Comparison of ENCODE assay signal across 12 cellular contexts in the genomic region with DNA sequence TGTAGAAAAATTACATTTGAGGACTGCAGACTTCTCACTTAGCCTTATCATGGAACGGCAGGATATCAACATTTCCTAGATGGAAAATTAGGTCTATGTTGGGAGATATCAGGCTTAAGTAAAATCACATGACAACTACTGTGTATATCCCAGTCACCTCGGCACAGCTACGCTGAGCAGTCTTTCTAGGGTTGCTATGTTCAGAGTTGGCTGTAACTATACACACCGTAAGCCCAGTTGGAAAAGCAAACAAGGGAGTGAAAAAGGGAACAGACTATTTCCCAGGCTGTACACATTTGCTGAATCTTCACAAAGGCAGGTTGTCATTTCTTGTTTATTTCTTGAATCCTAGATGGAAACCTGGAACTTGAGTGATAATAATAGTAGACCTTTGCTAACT.
DNase-seq lines count a peak whose midpoint lies in the region; ATAC-seq, FAIRE-seq and TF ChIP-seq lines count a peak whose summit lies in the region.
"Had no signal": no experiment of that assay in that cellular context is flagged by ENCODE, and none has a peak within 500 bp of the region (broad histone marks: within the 10 kb centered on the region; RNA-seq: fewer than 3 reads in every experiment).

No MANE protein-coding gene starts in this region.

- no peak for TF ChIP-seq POLR2A in testis (IDR thresholded peaks at IDR 0.05)

- H3K27ac Mint-ChIP-seq in WTC11 = no peak overlapping the region

- H3K27ac ChIP-seq in hepatocyte (no peak overlapping the region), testis (no peak overlapping the region)

- H3K27me3 ChIP-seq in hepatocyte (no peaks in the 10 kb centered on the region), testis (no peaks in the 10 kb centered on the region)
- H3K27me3 ChIP-seq: BE2C had no signal

- H2AFZ ChIP-seq in hepatocyte = no peak overlapping the region

- no peaks in the 10 kb centered on the region for H3K79me2 ChIP-seq in hepatocyte

- CTCF ChIA-PET in WTC11 (lab: Charles Lee) = no interaction called here

- peaks cover 6% of the 10 kb centered on the region for H3K27me3 Mint-ChIP-seq in WTC11 (ENCODE audit: low read depth)

- H3K9me2 ChIP-seq in hepatocyte (replicated peaks; ENCODE audit: insufficient read depth) = no peaks in the 10 kb centered on the region

- H3K36me3 Mint-ChIP-seq in WTC11 = no peaks in the 10 kb centered on the region

- intact Hi-C loops in testis (cut with DNase I; ENCODE audit: low total_unique reads) = no loop called here
- intact Hi-C loops in posterior cingulate gyrus (cut with DNase I) = no loop called here

- ATAC-seq in HG02610 (IDR thresholded peaks at IDR 0.05; ENCODE audit: unreplicated experiment) (no peak), WTC11 (no peak)

- peaks cover 6% of the 10 kb centered on the region for H3K4me1 ChIP-seq in hepatocyte (ENCODE audit: insufficient read depth)
- no peaks in the 10 kb centered on the region for H3K4me1 ChIP-seq in testis

- DNase-seq in A172 (ENCODE audit: low spot score) = peak; percentile 23
- no peak for DNase-seq in HTR-8/SVneo (ENCODE audit: insufficient read length, low spot score)
- DNase-seq in amniotic epithelial cell (ENCODE audit: low read depth) = peak; percentile 49
- DNase-seq in hepatocyte (ENCODE audit: low spot score) = peak; percentile 50
- no peak for DNase-seq in testis
- no peak for DNase-seq in posterior cingulate gyrus
- no peak for DNase-seq in WTC11 (ENCODE audit: low spot score)
- DNase-seq: BE2C; central memory CD4-positive, alpha-beta T cell; T-helper 9 cell had no signal

- H3K4me3 Mint-ChIP-seq in WTC11 = no peak overlapping the region
- H3K4me3 Mint-ChIP-seq: stimulated activated naive CD8-positive, alpha-beta T cell treated with anti-CD3 and anti-CD28 coated beads, Interleukin-15, Interleukin-2, amounts not matched to agents 100 ng/mL and 50 ng/mL, for 24 hours had no signal

- no peaks in the 10 kb centered on the region for H3K36me3 ChIP-seq in hepatocyte (replicated peaks; ENCODE audit: insufficient read depth, low read depth)
- H3K36me3 ChIP-seq in testis (ENCODE audit: low read depth, missing control alignments) = no peaks in the 10 kb centered on the region
- H3K36me3 ChIP-seq: BE2C had no signal

- no peaks in the 10 kb centered on the region for H3K9me3 Mint-ChIP-seq in WTC11
- H3K9me3 Mint-ChIP-seq: stimulated activated naive CD8-positive, alpha-beta T cell treated with anti-CD3 and anti-CD28 coated beads, Interleukin-15, Interleukin-2, amounts not matched to agents 100 ng/mL and 50 ng/mL, for 24 hours had no signal

- H3K4me1 Mint-ChIP-seq in WTC11 = peaks cover 8% of the 10 kb centered on the region

- no peak overlapping the region for H3K4me2 ChIP-seq in hepatocyte

- H4K20me1 ChIP-seq in hepatocyte (ENCODE audit: insufficient read depth, poor library complexity, severe bottlenecking) = no peaks in the 10 kb centered on the region

- POLR2A ChIA-PET in WTC11 (lab: Charles Lee) = no interaction called here

- 45% methylated on average over 4 of the region's 4 CpGs for WGBS in hepatocyte (ENCODE audit: low lambda C conversion rate, missing lambda C conversion rate)
- WGBS in testis, 2 donors = 80 to 94% methylated on average over 4 of the region's 4 CpGs

- no peak for TF ChIP-seq CTCF in hepatocyte (IDR thresholded peaks at IDR 0.05; ENCODE audit: poor library complexity)
- TF ChIP-seq CTCF in testis (IDR thresholded peaks at IDR 0.05) = no peak
- TF ChIP-seq CTCF in WTC11 (IDR thresholded peaks at IDR 0.05) = no peak

- H3K9me3 ChIP-seq in hepatocyte (ENCODE audit: low read depth) = no peaks in the 10 kb centered on the region
- H3K9me3 ChIP-seq in testis = no peaks in the 10 kb centered on the region
- H3K9me3 ChIP-seq: BE2C had no signal

- peak; percentile 62 for FAIRE-seq in HTR-8/SVneo (lab: Jason Lieb, UNC)

- no peak overlapping the region for H3K4me3 ChIP-seq in hepatocyte
- H3K4me3 ChIP-seq in testis = no peak overlapping the region

TF ChIP-seq in WTC11, 78 proteins besides CTCF, POLR2A, EP300 and RAD21 (continues in another document):
- TF ChIP-seq, protein P1, sequence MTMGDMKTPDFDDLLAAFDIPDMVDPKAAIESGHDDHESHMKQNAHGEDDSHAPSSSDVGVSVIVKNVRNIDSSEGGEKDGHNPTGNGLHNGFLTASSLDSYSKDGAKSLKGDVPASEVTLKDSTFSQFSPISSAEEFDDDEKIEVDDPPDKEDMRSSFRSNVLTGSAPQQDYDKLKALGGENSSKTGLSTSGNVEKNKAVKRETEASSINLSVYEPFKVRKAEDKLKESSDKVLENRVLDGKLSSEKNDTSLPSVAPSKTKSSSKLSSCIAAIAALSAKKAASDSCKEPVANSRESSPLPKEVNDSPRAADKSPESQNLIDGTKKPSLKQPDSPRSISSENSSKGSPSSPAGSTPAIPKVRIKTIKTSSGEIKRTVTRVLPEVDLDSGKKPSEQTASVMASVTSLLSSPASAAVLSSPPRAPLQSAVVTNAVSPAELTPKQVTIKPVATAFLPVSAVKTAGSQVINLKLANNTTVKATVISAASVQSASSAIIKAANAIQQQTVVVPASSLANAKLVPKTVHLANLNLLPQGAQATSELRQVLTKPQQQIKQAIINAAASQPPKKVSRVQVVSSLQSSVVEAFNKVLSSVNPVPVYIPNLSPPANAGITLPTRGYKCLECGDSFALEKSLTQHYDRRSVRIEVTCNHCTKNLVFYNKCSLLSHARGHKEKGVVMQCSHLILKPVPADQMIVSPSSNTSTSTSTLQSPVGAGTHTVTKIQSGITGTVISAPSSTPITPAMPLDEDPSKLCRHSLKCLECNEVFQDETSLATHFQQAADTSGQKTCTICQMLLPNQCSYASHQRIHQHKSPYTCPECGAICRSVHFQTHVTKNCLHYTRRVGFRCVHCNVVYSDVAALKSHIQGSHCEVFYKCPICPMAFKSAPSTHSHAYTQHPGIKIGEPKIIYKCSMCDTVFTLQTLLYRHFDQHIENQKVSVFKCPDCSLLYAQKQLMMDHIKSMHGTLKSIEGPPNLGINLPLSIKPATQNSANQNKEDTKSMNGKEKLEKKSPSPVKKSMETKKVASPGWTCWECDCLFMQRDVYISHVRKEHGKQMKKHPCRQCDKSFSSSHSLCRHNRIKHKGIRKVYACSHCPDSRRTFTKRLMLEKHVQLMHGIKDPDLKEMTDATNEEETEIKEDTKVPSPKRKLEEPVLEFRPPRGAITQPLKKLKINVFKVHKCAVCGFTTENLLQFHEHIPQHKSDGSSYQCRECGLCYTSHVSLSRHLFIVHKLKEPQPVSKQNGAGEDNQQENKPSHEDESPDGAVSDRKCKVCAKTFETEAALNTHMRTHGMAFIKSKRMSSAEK (CRISPR knock-in tag; IDR thresholded peaks at IDR 0.05; ENCODE audit: borderline replicate concordance) = no peak
- no peak for TF ChIP-seq MYBL2 (CRISPR knock-in tag; IDR thresholded peaks at IDR 0.05)
- TF ChIP-seq, protein P2, sequence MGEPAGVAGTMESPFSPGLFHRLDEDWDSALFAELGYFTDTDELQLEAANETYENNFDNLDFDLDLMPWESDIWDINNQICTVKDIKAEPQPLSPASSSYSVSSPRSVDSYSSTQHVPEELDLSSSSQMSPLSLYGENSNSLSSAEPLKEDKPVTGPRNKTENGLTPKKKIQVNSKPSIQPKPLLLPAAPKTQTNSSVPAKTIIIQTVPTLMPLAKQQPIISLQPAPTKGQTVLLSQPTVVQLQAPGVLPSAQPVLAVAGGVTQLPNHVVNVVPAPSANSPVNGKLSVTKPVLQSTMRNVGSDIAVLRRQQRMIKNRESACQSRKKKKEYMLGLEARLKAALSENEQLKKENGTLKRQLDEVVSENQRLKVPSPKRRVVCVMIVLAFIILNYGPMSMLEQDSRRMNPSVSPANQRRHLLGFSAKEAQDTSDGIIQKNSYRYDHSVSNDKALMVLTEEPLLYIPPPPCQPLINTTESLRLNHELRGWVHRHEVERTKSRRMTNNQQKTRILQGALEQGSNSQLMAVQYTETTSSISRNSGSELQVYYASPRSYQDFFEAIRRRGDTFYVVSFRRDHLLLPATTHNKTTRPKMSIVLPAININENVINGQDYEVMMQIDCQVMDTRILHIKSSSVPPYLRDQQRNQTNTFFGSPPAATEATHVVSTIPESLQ (CRISPR knock-in tag; IDR thresholded peaks at IDR 0.05) = no peak
- no peak for TF ChIP-seq GABPB1 (CRISPR knock-in tag; IDR thresholded peaks at IDR 0.05)
- TF ChIP-seq, protein P3, sequence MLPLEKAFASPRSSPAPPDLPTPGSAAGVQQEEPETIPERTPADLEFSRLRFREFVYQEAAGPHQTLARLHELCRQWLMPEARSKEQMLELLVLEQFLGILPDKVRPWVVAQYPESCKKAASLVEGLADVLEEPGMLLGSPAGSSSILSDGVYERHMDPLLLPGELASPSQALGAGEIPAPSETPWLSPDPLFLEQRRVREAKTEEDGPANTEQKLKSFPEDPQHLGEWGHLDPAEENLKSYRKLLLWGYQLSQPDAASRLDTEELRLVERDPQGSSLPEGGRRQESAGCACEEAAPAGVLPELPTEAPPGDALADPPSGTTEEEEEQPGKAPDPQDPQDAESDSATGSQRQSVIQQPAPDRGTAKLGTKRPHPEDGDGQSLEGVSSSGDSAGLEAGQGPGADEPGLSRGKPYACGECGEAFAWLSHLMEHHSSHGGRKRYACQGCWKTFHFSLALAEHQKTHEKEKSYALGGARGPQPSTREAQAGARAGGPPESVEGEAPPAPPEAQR (CRISPR knock-in tag; IDR thresholded peaks at IDR 0.05) = no peak
- no peak for TF ChIP-seq KAT7 (CRISPR knock-in tag; IDR thresholded peaks at IDR 0.05; ENCODE audit: borderline replicate concordance)
- TF ChIP-seq ZNF121 (CRISPR knock-in tag; IDR thresholded peaks at IDR 0.05) = no peak
- TF ChIP-seq FOXJ3 (CRISPR knock-in tag; IDR thresholded peaks at IDR 0.05; ENCODE audit: borderline replicate concordance) = no peak
- TF ChIP-seq, protein P4, sequence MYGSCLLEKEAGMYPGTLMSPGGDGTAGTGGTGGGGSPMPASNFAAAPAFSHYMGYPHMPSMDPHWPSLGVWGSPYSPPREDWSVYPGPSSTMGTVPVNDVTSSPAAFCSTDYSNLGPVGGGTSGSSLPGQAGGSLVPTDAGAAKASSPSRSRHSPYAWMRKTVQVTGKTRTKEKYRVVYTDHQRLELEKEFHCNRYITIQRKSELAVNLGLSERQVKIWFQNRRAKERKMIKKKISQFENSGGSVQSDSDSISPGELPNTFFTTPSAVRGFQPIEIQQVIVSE (CRISPR knock-in tag; IDR thresholded peaks at IDR 0.05; ENCODE audit: borderline replicate concordance) = no peak
- TF ChIP-seq TP53 (CRISPR knock-in tag; IDR thresholded peaks at IDR 0.05) = no peak
- TF ChIP-seq, protein P5, sequence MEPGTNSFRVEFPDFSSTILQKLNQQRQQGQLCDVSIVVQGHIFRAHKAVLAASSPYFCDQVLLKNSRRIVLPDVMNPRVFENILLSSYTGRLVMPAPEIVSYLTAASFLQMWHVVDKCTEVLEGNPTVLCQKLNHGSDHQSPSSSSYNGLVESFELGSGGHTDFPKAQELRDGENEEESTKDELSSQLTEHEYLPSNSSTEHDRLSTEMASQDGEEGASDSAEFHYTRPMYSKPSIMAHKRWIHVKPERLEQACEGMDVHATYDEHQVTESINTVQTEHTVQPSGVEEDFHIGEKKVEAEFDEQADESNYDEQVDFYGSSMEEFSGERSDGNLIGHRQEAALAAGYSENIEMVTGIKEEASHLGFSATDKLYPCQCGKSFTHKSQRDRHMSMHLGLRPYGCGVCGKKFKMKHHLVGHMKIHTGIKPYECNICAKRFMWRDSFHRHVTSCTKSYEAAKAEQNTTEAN (CRISPR knock-in tag; IDR thresholded peaks at IDR 0.05) = no peak

Comparison
In these comparisons a context has a peak if more than half of its experiments do, and no peak if none do; other contexts are left out.
1. DNase-seq: peak in A172 (single experiment), amniotic epithelial cell (single experiment) and hepatocyte (single experiment); none in HTR-8/SVneo (single experiment), testis (single experiment), posterior cingulate gyrus (0 of 10) and WTC11 (single experiment).